In the genomic region with DNA sequence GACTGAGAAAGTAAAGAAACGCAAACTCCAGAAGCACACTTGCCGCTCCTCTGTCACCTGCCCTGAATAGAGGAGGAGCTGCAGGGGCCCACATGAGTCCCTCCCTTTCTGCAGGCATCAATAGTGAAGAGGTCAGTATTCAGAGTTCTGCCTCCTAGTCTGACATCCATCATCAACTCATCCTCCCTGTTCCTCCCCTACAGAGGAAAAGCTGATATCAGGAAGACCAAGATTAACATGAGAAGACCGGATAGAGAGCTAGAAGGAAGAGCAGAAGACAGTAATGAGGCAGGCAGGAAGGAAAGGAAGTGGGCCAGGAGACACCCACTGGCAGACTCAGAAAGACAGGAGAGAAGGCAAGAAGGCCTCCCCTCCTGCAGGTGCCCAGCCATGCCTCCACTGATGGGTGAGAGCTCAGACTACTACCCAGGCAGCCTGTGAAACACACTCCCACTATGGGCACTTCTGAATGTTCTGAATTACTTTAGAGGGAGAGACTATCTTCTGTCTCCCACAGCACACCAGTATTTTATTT, we compare ENCODE assay signal across 20 cellular contexts.
DNase-seq lines count a peak whose midpoint lies in the region; ATAC-seq and TF ChIP-seq lines count a peak whose summit lies in the region.
"Had no signal": no experiment of that assay in that cellular context is flagged by ENCODE, and none has a peak within 500 bp of the region (broad histone marks: within the 10 kb centered on the region; RNA-seq: fewer than 3 reads in every experiment).

No MANE protein-coding gene starts in this region.

- H3K27ac ChIP-seq in iPS-18a (ENCODE audit: low read length) (no peak overlapping the region), esophagus muscularis mucosa (replicated peaks in 1 of 4) (no peak overlapping the region)
- H3K27ac ChIP-seq: HL-60 had no signal

- H3K36me3 ChIP-seq in H7 (replicated peaks; ENCODE audit: control insufficient read depth, insufficient read depth, low read length) (no peaks in the 10 kb centered on the region), iPS-18a (ENCODE audit: control insufficient read depth, low read depth, low read length) (no peaks in the 10 kb centered on the region), esophagus muscularis mucosa (peaks cover 5 to 62% (median 33%) of the 10 kb centered on the region in 4 donors)

- no peak for TF ChIP-seq EP300 in esophagus muscularis mucosa (IDR thresholded peaks at IDR 0.05)

- no peaks in the 10 kb centered on the region for H3K9me3 Mint-ChIP-seq in nephron

- H3K27me3 Mint-ChIP-seq in T-helper 17 cell (no peaks in the 10 kb centered on the region), nephron (ENCODE audit: low read depth) (no peaks in the 10 kb centered on the region)
- H3K27me3 Mint-ChIP-seq: B cell had no signal

- intact Hi-C loops in head of caudate nucleus (cut with DNase I): no loop called here
- intact Hi-C loops in esophagus muscularis mucosa (cut with DNase I): no loop called here

- WGBS in esophagus muscularis mucosa: 85% methylated on average over 3 of the region's 3 CpGs

- H3K4me1 Mint-ChIP-seq in T-helper 17 cell: peaks cover 14% of the 10 kb centered on the region
- H3K4me1 Mint-ChIP-seq in nephron: no peaks in the 10 kb centered on the region

- H3K9ac ChIP-seq in iPS-18a (ENCODE audit: low read length): no peak overlapping the region

- no peak for ATAC-seq in T-helper 17 cell
- ATAC-seq: HCT116 had no signal

- no peaks in the 10 kb centered on the region for H3K9me3 ChIP-seq in T-helper 17 cell (ENCODE audit: control insufficient read depth, low read length, poor library complexity, severe bottlenecking)
- no peaks in the 10 kb centered on the region for H3K9me3 ChIP-seq in iPS-18a (ENCODE audit: control insufficient read depth, low read depth, low read length)
- H3K9me3 ChIP-seq in esophagus muscularis mucosa: no peaks in the 10 kb centered on the region

- TF ChIP-seq CTCF in nephron (IDR thresholded peaks at IDR 0.05; ENCODE audit: unreplicated experiment in 3 of 3): no peak
- TF ChIP-seq CTCF in esophagus muscularis mucosa (IDR thresholded peaks at IDR 0.05): no peak

- H3K4me3 Mint-ChIP-seq in T-helper 17 cell (no peak overlapping the region), nephron (peak overlapping the region in 1 of 3 experiments; percentile 18)
- H3K4me3 Mint-ChIP-seq: B cell, CD14-positive monocyte had no signal

- H3K36me3 Mint-ChIP-seq in T-helper 17 cell (ENCODE audit: low read depth) (peaks cover 7% of the 10 kb centered on the region), nephron (ENCODE audit: low read depth) (peaks cover 46% of the 10 kb centered on the region)

- H3K27me3 ChIP-seq in H7 (ENCODE audit: control insufficient read depth, insufficient read depth, low read length): no peaks in the 10 kb centered on the region
- H3K27me3 ChIP-seq in iPS-18a (ENCODE audit: control insufficient read depth, insufficient read depth, low read length): no peaks in the 10 kb centered on the region
- no peaks in the 10 kb centered on the region for H3K27me3 ChIP-seq in esophagus muscularis mucosa

- DNase-seq in H7: peak; percentile 35
- no peak for DNase-seq in T-helper 17 cell
- DNase-seq in stimulated activated CD4-positive, alpha-beta T cell treated with anti-CD3 and anti-CD28 coated beads, Interleukin-12 subunit alpha, Interleukin-12 subunit beta, amount 100 ng/mL, for 4 hours: no peak
- no peak for DNase-seq in head of caudate nucleus
- no peak for DNase-seq in Ammon's horn (ENCODE audit: low spot score)
- DNase-seq in esophagus muscularis mucosa (ENCODE audit: extremely low spot score): no peak
- DNase-seq: DMS79, IMR-90, Karpas-422, NCI-H1417 treated with DMSO at 0.1 percent for 48 hours, NCI-H187, NCI-H446, NCI-H526 treated with DMSO at 0.1 percent for 48 hours, Right ventricle myocardium superior had no signal

- peak overlapping the region; percentile 81 for H3K27ac Mint-ChIP-seq in T-helper 17 cell
- H3K27ac Mint-ChIP-seq in nephron: peak overlapping the region; percentile 35 to 84 (median 82)
- H3K27ac Mint-ChIP-seq: B cell had no signal

- H3K4me3 ChIP-seq in H7 (ENCODE audit: insufficient read depth, low read depth, low read length) (no peak overlapping the region), iPS-18a (ENCODE audit: low read length) (peak overlapping the region; percentile 25), esophagus muscularis mucosa (no peak overlapping the region)

- H3K4me1 ChIP-seq in iPS-18a (ENCODE audit: control insufficient read depth, low read depth, low read length) (peaks cover 20% of the 10 kb centered on the region), esophagus muscularis mucosa (peaks cover 0 to 4% (median 0%) of the 10 kb centered on the region in 4 donors)

- no peak for TF ChIP-seq POLR2A in esophagus muscularis mucosa (IDR thresholded peaks at IDR 0.05; ENCODE audit: low read depth)
